ENCODE assay signal across 1 cellular context in the genomic region with DNA sequence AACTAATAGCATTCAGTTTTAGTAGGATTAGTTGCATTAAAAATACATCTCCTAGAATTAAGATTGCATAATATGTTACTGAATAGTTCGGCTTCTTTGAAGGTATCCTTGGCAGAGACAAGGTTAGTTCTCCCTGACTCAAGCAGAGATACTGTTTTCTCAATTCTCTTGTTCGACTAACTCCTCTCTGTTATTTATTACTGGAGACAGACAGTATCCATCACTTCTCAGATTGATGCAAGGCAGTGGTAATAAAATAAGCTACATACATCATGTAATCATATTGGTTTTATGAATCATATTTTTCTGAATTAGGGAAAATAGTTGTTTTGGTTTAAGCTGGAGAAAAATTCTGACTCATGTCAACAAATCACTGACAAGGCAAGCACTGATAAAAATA.
TF ChIP-seq lines count a peak whose summit lies in the region.

No MANE protein-coding gene starts in this region.

TF ChIP-seq in SK-N-SH treated with all-trans-retinoic acid at 6 μM for 48 hours, 23 proteins besides CTCF, POLR2A, EP300 and RAD21 (continued from another document):
- TF ChIP-seq, protein P1, sequence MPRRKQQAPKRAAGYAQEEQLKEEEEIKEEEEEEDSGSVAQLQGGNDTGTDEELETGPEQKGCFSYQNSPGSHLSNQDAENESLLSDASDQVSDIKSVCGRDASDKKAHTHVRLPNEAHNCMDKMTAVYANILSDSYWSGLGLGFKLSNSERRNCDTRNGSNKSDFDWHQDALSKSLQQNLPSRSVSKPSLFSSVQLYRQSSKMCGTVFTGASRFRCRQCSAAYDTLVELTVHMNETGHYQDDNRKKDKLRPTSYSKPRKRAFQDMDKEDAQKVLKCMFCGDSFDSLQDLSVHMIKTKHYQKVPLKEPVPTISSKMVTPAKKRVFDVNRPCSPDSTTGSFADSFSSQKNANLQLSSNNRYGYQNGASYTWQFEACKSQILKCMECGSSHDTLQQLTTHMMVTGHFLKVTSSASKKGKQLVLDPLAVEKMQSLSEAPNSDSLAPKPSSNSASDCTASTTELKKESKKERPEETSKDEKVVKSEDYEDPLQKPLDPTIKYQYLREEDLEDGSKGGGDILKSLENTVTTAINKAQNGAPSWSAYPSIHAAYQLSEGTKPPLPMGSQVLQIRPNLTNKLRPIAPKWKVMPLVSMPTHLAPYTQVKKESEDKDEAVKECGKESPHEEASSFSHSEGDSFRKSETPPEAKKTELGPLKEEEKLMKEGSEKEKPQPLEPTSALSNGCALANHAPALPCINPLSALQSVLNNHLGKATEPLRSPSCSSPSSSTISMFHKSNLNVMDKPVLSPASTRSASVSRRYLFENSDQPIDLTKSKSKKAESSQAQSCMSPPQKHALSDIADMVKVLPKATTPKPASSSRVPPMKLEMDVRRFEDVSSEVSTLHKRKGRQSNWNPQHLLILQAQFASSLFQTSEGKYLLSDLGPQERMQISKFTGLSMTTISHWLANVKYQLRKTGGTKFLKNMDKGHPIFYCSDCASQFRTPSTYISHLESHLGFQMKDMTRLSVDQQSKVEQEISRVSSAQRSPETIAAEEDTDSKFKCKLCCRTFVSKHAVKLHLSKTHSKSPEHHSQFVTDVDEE (CRISPR knock-in tag; IDR thresholded peaks at IDR 0.05), result no peak
- TF ChIP-seq ZNF565 (CRISPR knock-in tag; conservative IDR thresholded peaks at IDR 0.05; ENCODE audit: low read depth) (no peak), CSDC2 (CRISPR knock-in tag; IDR thresholded peaks at IDR 0.05) (no peak)
- TF ChIP-seq, protein P2, sequence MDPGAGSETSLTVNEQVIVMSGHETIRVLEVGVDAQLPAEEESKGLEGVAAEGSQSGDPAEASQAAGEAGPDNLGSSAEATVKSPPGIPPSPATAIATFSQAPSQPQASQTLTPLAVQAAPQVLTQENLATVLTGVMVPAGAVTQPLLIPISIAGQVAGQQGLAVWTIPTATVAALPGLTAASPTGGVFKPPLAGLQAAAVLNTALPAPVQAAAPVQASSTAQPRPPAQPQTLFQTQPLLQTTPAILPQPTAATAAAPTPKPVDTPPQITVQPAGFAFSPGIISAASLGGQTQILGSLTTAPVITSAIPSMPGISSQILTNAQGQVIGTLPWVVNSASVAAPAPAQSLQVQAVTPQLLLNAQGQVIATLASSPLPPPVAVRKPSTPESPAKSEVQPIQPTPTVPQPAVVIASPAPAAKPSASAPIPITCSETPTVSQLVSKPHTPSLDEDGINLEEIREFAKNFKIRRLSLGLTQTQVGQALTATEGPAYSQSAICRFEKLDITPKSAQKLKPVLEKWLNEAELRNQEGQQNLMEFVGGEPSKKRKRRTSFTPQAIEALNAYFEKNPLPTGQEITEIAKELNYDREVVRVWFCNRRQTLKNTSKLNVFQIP (CRISPR knock-in tag; IDR thresholded peaks at IDR 0.05; ENCODE audit: borderline replicate concordance, low read depth), result peak; percentile 99; the same call in 1 of the 2 replicates
TF ChIP-seq in SK-N-SH treated with all-trans-retinoic acid at 6 μM for 48 hours: peak in this region for 6.
